20 cellular contexts compared by ENCODE assay signal in genomic region chr17:79048826-79049755, GRCh38. TPM values are rescaled to one million over a fixed set of nuclear protein-coding genes. Genes with fewer than 3 reads are reported as not detected.
A peak's percentile ranks its signal among the peaks of the same experiment; 100 is the strongest.
DNase-seq lines count a peak whose midpoint lies in the region; ATAC-seq, FAIRE-seq and TF ChIP-seq lines count a peak whose summit lies in the region.
"Had no signal": no experiment of that assay in that cellular context is flagged by ENCODE, and none has a peak within 500 bp of the region (broad histone marks: within the 10 kb centered on the region; RNA-seq: fewer than 3 reads in every experiment).

No MANE protein-coding gene starts in this region.

- H3K36me3 Mint-ChIP-seq in astrocyte (ENCODE audit: low read depth, unreplicated experiment) = no peaks in the 10 kb centered on the region
- H3K36me3 Mint-ChIP-seq: CD14-positive monocyte had no signal

- H3K27ac ChIP-seq in heart right ventricle (peak overlapping the region in 6 of 10 donors; percentile 8 to 84 (median 51)), astrocyte (ENCODE audit: low read depth, low read length) (no peak overlapping the region), neuronal stem cell (replicated peaks; ENCODE audit: low read length) (peak overlapping the region; percentile 28), upper lobe of right lung (no peak overlapping the region)
- H3K27ac ChIP-seq: KMS-11 had no signal

- intact Hi-C loops in heart right ventricle (cut with DNase I) (loop anchor here in 7 of 10 donors (5.0 to 10.0 kb wide), 4 partner anchors 33 to 346 kb away; no protein-coding TSS in a partner anchor), cardiac septum (cut with DNase I) (loop anchor here (5.0 kb wide), 1 partner anchor 37 kb away; no protein-coding TSS in a partner anchor), upper lobe of right lung (cut with DNase I) (loop anchor here (5.0 kb wide), 1 partner anchor 33 kb away; no protein-coding TSS in a partner anchor)

- no peak overlapping the region for H2BK12ac ChIP-seq in neuronal stem cell (ENCODE audit: low read length)

- H3K4me3 ChIP-seq in heart right ventricle = no peak overlapping the region
- no peak overlapping the region for H3K4me3 ChIP-seq in astrocyte (ENCODE audit: insufficient read depth, low read depth, low read length)
- H3K4me3 ChIP-seq in neuronal stem cell (ENCODE audit: low read length in 2 of 2) = no peak overlapping the region
- H3K4me3 ChIP-seq in upper lobe of right lung = no peak overlapping the region
- H3K4me3 ChIP-seq: GM12878, GM23338 had no signal

- TF ChIP-seq CTCF in heart right ventricle (IDR thresholded peaks at IDR 0.05) (no peak), astrocyte (IDR thresholded peaks at IDR 0.05; ENCODE audit: insufficient read depth, low read depth, low read length) (no peak), upper lobe of right lung (IDR thresholded peaks at IDR 0.05) (no peak)

- H3K9ac ChIP-seq in astrocyte (ENCODE audit: low read length) (no peak overlapping the region), neuronal stem cell (ENCODE audit: low read depth, low read length, poor library complexity) (no peak overlapping the region)
- H3K9ac ChIP-seq: KMS-11 had no signal

- H3K27me3 ChIP-seq in heart right ventricle (no peaks in the 10 kb centered on the region), astrocyte (ENCODE audit: insufficient read depth, low read length) (peaks cover 2% of the 10 kb centered on the region), neuronal stem cell (ENCODE audit: control insufficient read depth in 3 of 3, insufficient read depth in 3 of 3, low read depth in 1 of 3, low read length in 3 of 3) (peaks cover 0 to 24% (median 0%) of the 10 kb centered on the region in 3 experiments), upper lobe of right lung (no peaks in the 10 kb centered on the region)

- peaks cover 0 to 9% (median 0%) of the 10 kb centered on the region in 11 donors for H3K9me3 ChIP-seq in heart right ventricle
- H3K9me3 ChIP-seq in astrocyte (ENCODE audit: insufficient read depth, low read depth, low read length) = no peaks in the 10 kb centered on the region
- peaks cover 3 to 8% of the 10 kb centered on the region in 2 donors for H3K9me3 ChIP-seq in neuronal stem cell (replicated peaks in 1 of 2; ENCODE audit: control insufficient read depth in 2 of 2, insufficient read depth in 1 of 2, low read depth in 1 of 2, low read length in 2 of 2)
- peaks cover 3% of the 10 kb centered on the region for H3K9me3 ChIP-seq in upper lobe of right lung

- DNase-seq in heart right ventricle = no peak
- DNase-seq in cardiac septum (ENCODE audit: low spot score) = no peak
- DNase-seq in astrocyte (ENCODE audit: low read depth) = no peak
- DNase-seq in neuronal stem cell (ENCODE audit: low spot score) = no peak
- peak; percentile 56 for DNase-seq in upper lobe of right lung
- no peak for DNase-seq in activated CD4-positive, CD25-positive, alpha-beta regulatory T cell treated with anti-CD3 and anti-CD28 coated beads, Interleukin-2, amount 50 U/mL, for 72 hours
- DNase-seq: COR-L47, HFFc6, NCI-H1092 treated with DMSO at 0.1 percent for 48 hours, NCI-H1694 had no signal

- H3K4me1 Mint-ChIP-seq in astrocyte (ENCODE audit: low read depth, unreplicated experiment) = peaks cover 12% of the 10 kb centered on the region
- H3K4me1 Mint-ChIP-seq: CD14-positive monocyte, GM23338 had no signal

- no peak overlapping the region for H3K27ac Mint-ChIP-seq in astrocyte (ENCODE audit: unreplicated experiment)
- H3K27ac Mint-ChIP-seq: GM23338, HFFc6 had no signal

- H3K23ac ChIP-seq in neuronal stem cell (ENCODE audit: low read depth, low read length, poor library complexity) = peak overlapping the region; percentile 56

- H3K4me2 ChIP-seq in astrocyte (ENCODE audit: low read length) (no peak overlapping the region), neuronal stem cell (ENCODE audit: insufficient read depth, low read length, poor library complexity, severe bottlenecking) (no peak overlapping the region)
- H3K4me2 ChIP-seq: GM23338, KMS-11 had no signal

- no peaks in the 10 kb centered on the region for H3K79me1 ChIP-seq in neuronal stem cell (ENCODE audit: low read depth, low read length)

- H2AFZ ChIP-seq in astrocyte (ENCODE audit: low read depth, low read length) = no peak overlapping the region
- H2AFZ ChIP-seq in neuronal stem cell (ENCODE audit: low read length) = no peak overlapping the region
- H2AFZ ChIP-seq: GM23338 had no signal

- WGBS in heart right ventricle, 2 donors = 89 to 91% methylated on average over 21 of the region's 21 CpGs
- WGBS in neuronal stem cell (ENCODE audit: extremely low coverage in 2 of 2, insufficient read length in 2 of 2, insufficient replicate concordance in 1 of 2), 2 donors = no CpG with 5 or more reads among the region's 21 CpGs

- no peak overlapping the region for H3K14ac ChIP-seq in neuronal stem cell (ENCODE audit: low read length)

- ATAC-seq in heart right ventricle = no peak
- no peak for ATAC-seq in upper lobe of right lung
- ATAC-seq in GM18517 (IDR thresholded peaks at IDR 0.05; ENCODE audit: unreplicated experiment) = no peak
- ATAC-seq in GM18861 (IDR thresholded peaks at IDR 0.05; ENCODE audit: unreplicated experiment) = no peak
- ATAC-seq: GM12878, GM23338, PC-3 had no signal

- peak overlapping the region; percentile 50 for H3K4me3 Mint-ChIP-seq in astrocyte (ENCODE audit: unreplicated experiment)
- H3K4me3 Mint-ChIP-seq: CD14-positive monocyte, GM23338, HFFc6 had no signal

- peak overlapping the region; percentile 80 for H2AK5ac ChIP-seq in neuronal stem cell (ENCODE audit: low read depth, low read length)

- H3K4me1 ChIP-seq in heart right ventricle (peaks cover 15 to 47% (median 25%) of the 10 kb centered on the region in 9 donors), astrocyte (ENCODE audit: insufficient read depth, low read length) (peaks cover 6% of the 10 kb centered on the region), neuronal stem cell (ENCODE audit: control insufficient read depth in 2 of 2, insufficient read depth in 1 of 2, low read depth in 1 of 2, low read length in 2 of 2) (peaks cover 0 to 13% of the 10 kb centered on the region in 2 donors), upper lobe of right lung (no peaks in the 10 kb centered on the region)

- H3K36me3 ChIP-seq in heart right ventricle (peaks cover 0 to 30% (median 5%) of the 10 kb centered on the region in 9 donors), astrocyte (ENCODE audit: insufficient read depth, low read length) (no peaks in the 10 kb centered on the region), neuronal stem cell (replicated peaks in 1 of 2; ENCODE audit: control insufficient read depth in 2 of 2, insufficient read depth in 2 of 2, low read length in 2 of 2) (peaks cover 0 to 4% of the 10 kb centered on the region in 2 donors), upper lobe of right lung (peaks cover 4% of the 10 kb centered on the region)

- H3K18ac ChIP-seq in neuronal stem cell (ENCODE audit: low read length) = peak overlapping the region; percentile 87

- H4K8ac ChIP-seq in neuronal stem cell (ENCODE audit: low read depth, low read length) = no peak overlapping the region

- H3K9me3 Mint-ChIP-seq in astrocyte (ENCODE audit: unreplicated experiment) = peaks cover 3% of the 10 kb centered on the region

- no peak overlapping the region for H3K4ac ChIP-seq in neuronal stem cell (ENCODE audit: low read length)

- no peaks in the 10 kb centered on the region for H3K79me2 ChIP-seq in astrocyte (ENCODE audit: insufficient read depth, low read length)

- H2BK5ac ChIP-seq in neuronal stem cell (ENCODE audit: low read length) = no peak overlapping the region

- no peak overlapping the region for H2BK120ac ChIP-seq in neuronal stem cell (ENCODE audit: low read depth, low read length)

- no peak overlapping the region for H4K91ac ChIP-seq in neuronal stem cell (ENCODE audit: low read depth, low read length, poor library complexity)

- no peak for FAIRE-seq in astrocyte (lab: Jason Lieb, UNC)
- FAIRE-seq: A204.1, GM12878, GM18507, GM19239 had no signal

- H4K20me1 ChIP-seq in astrocyte (ENCODE audit: insufficient read depth, low read length) = no peaks in the 10 kb centered on the region

- H3K27me3 Mint-ChIP-seq in astrocyte (ENCODE audit: low read depth, unreplicated experiment) = peaks cover 36% of the 10 kb centered on the region

- peak overlapping the region; percentile 44 for H2BK15ac ChIP-seq in neuronal stem cell (ENCODE audit: low read length)

RNA-seq across cellular contexts. Expression of gene C1QTNF1, which starts 25.1 kb away (rescaled TPM):
- total RNA-seq in heart right ventricle = 100 to 1,000 TPM in 3 of 10 donors, 10 to 100 TPM in 7; 29.3 to 685 (median 62.8) TPM
- 100 to 1,000 TPM; 108 to 224 TPM for polyA plus RNA-seq in heart right ventricle
- 92.9 TPM for total RNA-seq in cardiac septum
- 1.8 and 2.2 TPM in 2 replicates for total RNA-seq in astrocyte
- 1.3 TPM for polyA plus RNA-seq in neuronal stem cell (2013, experiment 1 of 2)
- polyA plus RNA-seq in neuronal stem cell (2013, experiment 2 of 2) = 1.6 TPM
- 28.3 TPM for total RNA-seq in upper lobe of right lung
- polyA plus RNA-seq: CD14-positive monocyte had no signal

RNA-seq across cellular contexts. Expression of gene ENGASE, which starts 25.5 kb away (rescaled TPM):
- total RNA-seq in heart right ventricle = 10 to 100 TPM; 20.1 to 45.5 (median 26.6) TPM
- 10 to 100 TPM in 1 of 2 donors, 1 to 10 TPM in 1; 9.7 to 54.1 TPM for polyA plus RNA-seq in heart right ventricle
- total RNA-seq in cardiac septum = 39.4 TPM
- 11.5 and 11.6 TPM in 2 replicates for total RNA-seq in astrocyte
- 17.4 TPM for polyA plus RNA-seq in neuronal stem cell (2013, experiment 1 of 2)
- polyA plus RNA-seq in neuronal stem cell (2013, experiment 2 of 2) = 18.1 TPM
- total RNA-seq in upper lobe of right lung = 58.2 TPM

RNA-seq across cellular contexts. Expression of gene CANT1, which starts 39.5 kb away (rescaled TPM):
- 10 to 100 TPM; 19.9 to 33.4 (median 24.4) TPM for total RNA-seq in heart right ventricle
- polyA plus RNA-seq in heart right ventricle = 10 to 100 TPM in 1 of 2 donors, 1 to 10 TPM in 1; 4.1 to 16.7 TPM
- total RNA-seq in cardiac septum = 25.2 TPM
- total RNA-seq in astrocyte = 71.3 and 72.1 TPM in 2 replicates
- polyA plus RNA-seq in neuronal stem cell (2013, experiment 1 of 2) = 30.7 TPM
- 30.5 TPM for polyA plus RNA-seq in neuronal stem cell (2013, experiment 2 of 2)
- 59.6 TPM for total RNA-seq in upper lobe of right lung

Comparison
In these comparisons a context has a peak if more than half of its experiments do, and no peak if none do; other contexts are left out.
1. H3K27ac ChIP-seq: peak in heart right ventricle (6 of 10) and neuronal stem cell (single experiment); none in astrocyte (single experiment) and upper lobe of right lung (single experiment).